1 cellular context compared by ENCODE assay signal in genomic region chr17:75316253-75316652, GRCh38.
TF ChIP-seq lines count a peak whose summit lies in the region.

No MANE protein-coding gene starts in this region.

TF ChIP-seq in WTC11, 78 proteins besides CTCF, POLR2A, EP300 and RAD21 (continued from another document):
- TF ChIP-seq HMGXB4 (CRISPR knock-in tag; IDR thresholded peaks at IDR 0.05) (no peak), ZNF281 (CRISPR knock-in tag; IDR thresholded peaks at IDR 0.05) (no peak), GTF2I (CRISPR knock-in tag; conservative IDR thresholded peaks at IDR 0.05) (no peak), SMAD3 (CRISPR knock-in tag; IDR thresholded peaks at IDR 0.05; ENCODE audit: borderline replicate concordance) (no peak), FOXP4 (CRISPR knock-in tag; IDR thresholded peaks at IDR 0.05) (no peak), USF1 (CRISPR knock-in tag; IDR thresholded peaks at IDR 0.05) (no peak), RORB (CRISPR knock-in tag; IDR thresholded peaks at IDR 0.05) (no peak), HMGA2 (CRISPR knock-in tag; IDR thresholded peaks at IDR 0.05) (no peak), ZNF121 (CRISPR knock-in tag; IDR thresholded peaks at IDR 0.05) (no peak), TEAD1 (CRISPR knock-in tag; IDR thresholded peaks at IDR 0.05) (no peak), ZMAT4 (CRISPR knock-in tag; IDR thresholded peaks at IDR 0.05) (no peak)
